ENCODE assay signal across 17 cellular contexts in genomic region chr3:10219737-10220136, GRCh38. TPM values are rescaled to one million over a fixed set of nuclear protein-coding genes. Genes with fewer than 3 reads are reported as not detected.
A peak's percentile ranks its signal among the peaks of the same experiment; 100 is the strongest.
DNase-seq lines count a peak whose midpoint lies in the region; ATAC-seq and TF ChIP-seq lines count a peak whose summit lies in the region.
"Had no signal": no experiment of that assay in that cellular context is flagged by ENCODE, and none has a peak within 500 bp of the region (broad histone marks: within the 10 kb centered on the region; RNA-seq: fewer than 3 reads in every experiment).

No MANE protein-coding gene starts in this region.

- no TSS peak for BruUV-seq in PC-9 (replicated peaks; lab: Mats Ljungman, UMichigan)

- H3K4me2 ChIP-seq in GM23338 (no peak overlapping the region), PC-9 (0 out of 2 replicates have a peak overlapping the region, but pooled peaks have one; percentile 22), mesendoderm (ENCODE audit: low read length) (no peak overlapping the region)

- H3K4me3 Mint-ChIP-seq in CD4-positive, alpha-beta memory T cell, result no peak overlapping the region
- no peak overlapping the region for H3K4me3 Mint-ChIP-seq in GM23338
- H3K4me3 Mint-ChIP-seq: CD8-positive, alpha-beta T cell had no signal

- no peak overlapping the region for H2BK15ac ChIP-seq in mesendoderm (replicated peaks; ENCODE audit: low read depth)

- no peaks in the 10 kb centered on the region for H3K79me1 ChIP-seq in mesendoderm (ENCODE audit: low read length)

- CTCF ChIA-PET in CD4-positive, alpha-beta memory T cell (lab: Charles Lee; ENCODE audit: partially characterized antibody), result interaction anchor here (0.7 to 5.1 kb wide), 4 partner anchors 20 to 54 kb away, joined by 3 to 51 read pairs (median 3); partner anchors contain the start of gene IRAK2
- CTCF ChIA-PET in PC-9 (lab: Charles Lee), result no interaction called here

- peaks cover 10% of the 10 kb centered on the region for H3K36me3 ChIP-seq in CD4-positive, alpha-beta memory T cell (ENCODE audit: insufficient read depth, low read length)
- H3K36me3 ChIP-seq in GM23338 (ENCODE audit: insufficient read depth), result no peaks in the 10 kb centered on the region
- H3K36me3 ChIP-seq in PC-9 (ENCODE audit: low read depth), result peaks cover 28% of the 10 kb centered on the region
- no peaks in the 10 kb centered on the region for H3K36me3 ChIP-seq in mesendoderm (ENCODE audit: control insufficient read depth, insufficient read depth, low read length)

- H2BK5ac ChIP-seq in mesendoderm (ENCODE audit: low read length), result no peak overlapping the region

- no peak for TF ChIP-seq CTCF in GM23338 (conservative IDR thresholded peaks at IDR 0.05; ENCODE audit: low read depth in 2 of 2)
- no peak for TF ChIP-seq CTCF in PC-9 (conservative IDR thresholded peaks at IDR 0.05)

- H3K27ac ChIP-seq in CD4-positive, alpha-beta memory T cell (ENCODE audit: low read depth, low read length), result no peak overlapping the region
- 0 out of 2 replicates have a peak overlapping the region, but pooled peaks have one; percentile 50 for H3K27ac ChIP-seq in GM23338 (ENCODE audit: low read depth)
- H3K27ac ChIP-seq in PC-9, result peak overlapping the region; percentile 84
- H3K27ac ChIP-seq in mesendoderm (ENCODE audit: low read depth, low read length), result no peak overlapping the region
- H3K27ac ChIP-seq: brain microvascular endothelial cell, GM23248, lower lobe of right lung had no signal

- peaks cover 28 to 50% (median 40%) of the 10 kb centered on the region in 4 donors for H3K4me1 Mint-ChIP-seq in CD4-positive, alpha-beta memory T cell
- peaks cover 10% of the 10 kb centered on the region for H3K4me1 Mint-ChIP-seq in GM23338

- no peak overlapping the region for H4K5ac ChIP-seq in mesendoderm (ENCODE audit: low read length)

- H3K9me3 ChIP-seq in CD4-positive, alpha-beta memory T cell (ENCODE audit: control insufficient read depth in 1 of 2, low read length in 2 of 2), result no peaks in the 10 kb centered on the region
- peaks cover 7% of the 10 kb centered on the region; the same call in 1 of the 2 replicates for H3K9me3 ChIP-seq in PC-9 (ENCODE audit: insufficient read depth, low read depth)
- H3K9me3 ChIP-seq: lower lobe of right lung, stomach had no signal

- no peak overlapping the region for H3K18ac ChIP-seq in mesendoderm (ENCODE audit: low read length)

- H3F3A ChIP-seq in GM23338 (replicated peaks; ENCODE audit: low read depth) (no peaks in the 10 kb centered on the region), PC-9 (ENCODE audit: insufficient read depth, low read depth) (peaks cover 38% of the 10 kb centered on the region)

- no peak overlapping the region for H3K4me3 ChIP-seq in CD4-positive, alpha-beta memory T cell (ENCODE audit: low read length in 2 of 2)
- H3K4me3 ChIP-seq in GM23338 (no peak overlapping the region), PC-9 (no peak overlapping the region), mesendoderm (ENCODE audit: low read length) (no peak overlapping the region)
- H3K4me3 ChIP-seq: GM23248, lower lobe of right lung, stomach had no signal

- H3K27me3 ChIP-seq in CD4-positive, alpha-beta memory T cell (ENCODE audit: insufficient read depth, low read length), result no peaks in the 10 kb centered on the region
- H3K27me3 ChIP-seq in GM23338 (ENCODE audit: insufficient read depth), result no peaks in the 10 kb centered on the region
- no peaks in the 10 kb centered on the region for H3K27me3 ChIP-seq in PC-9 (ENCODE audit: insufficient read depth, low read depth)
- H3K27me3 ChIP-seq in mesendoderm (ENCODE audit: insufficient read depth, low read length, poor library complexity), result no peaks in the 10 kb centered on the region
- H3K27me3 ChIP-seq: brain microvascular endothelial cell, stomach had no signal

- no peak overlapping the region for H3K9ac ChIP-seq in mesendoderm (ENCODE audit: low read length)
- H3K9ac ChIP-seq: GM23248 had no signal

- no peak overlapping the region for H4K8ac ChIP-seq in mesendoderm (ENCODE audit: low read depth, low read length)

- H3K4ac ChIP-seq in mesendoderm (ENCODE audit: low read depth, low read length), result no peak overlapping the region

- WGBS in mesendoderm (ENCODE audit: extremely low coverage, insufficient coverage, low lambda C conversion rate), result no CpG with 5 or more reads among the region's 9 CpGs

- no peak for DNase-seq in CD4-positive, alpha-beta memory T cell
- DNase-seq in GM23338 (ENCODE audit: low spot score) (no peak), PC-9 (no peak), mesendoderm (no peak), left lobe of liver (ENCODE audit: low spot score) (no peak), foreskin melanocyte (no peak)
- DNase-seq: activated CD4-positive, alpha-beta T cell treated with anti-CD3 and anti-CD28 coated beads for 4 hours; brain microvascular endothelial cell; CD8-positive, alpha-beta T cell; foreskin fibroblast; GM23248; KBM-7; lower lobe of right lung; NCI-H1694 treated with DMSO at 0.1 percent for 48 hours; stomach; SW 1271 had no signal

- H2AK5ac ChIP-seq in mesendoderm (ENCODE audit: low read length), result no peak overlapping the region

- H3K56ac ChIP-seq in mesendoderm (ENCODE audit: low read length), result peak overlapping the region; percentile 15

- peaks cover 45% of the 10 kb centered on the region for H3K4me1 ChIP-seq in CD4-positive, alpha-beta memory T cell (ENCODE audit: insufficient read depth, low read length)
- H3K4me1 ChIP-seq in GM23338 (ENCODE audit: insufficient read depth), result no peaks in the 10 kb centered on the region
- peaks cover 45% of the 10 kb centered on the region for H3K4me1 ChIP-seq in PC-9 (replicated peaks; ENCODE audit: insufficient read depth)
- no peaks in the 10 kb centered on the region for H3K4me1 ChIP-seq in mesendoderm (ENCODE audit: control insufficient read depth, low read depth, low read length)

- H2AFZ ChIP-seq in GM23338 (no peak overlapping the region), PC-9 (no peak overlapping the region)
- H2AFZ ChIP-seq: GM23248 had no signal

- POLR2A ChIA-PET in CD4-positive, alpha-beta memory T cell (lab: Charles Lee; ENCODE audit: partially characterized antibody), result interaction anchor here (0.7 to 5.2 kb wide), 6 partner anchors 21 to 78 kb away, joined by 3 to 80 read pairs (median 8); partner anchors contain the start of genes TATDN2 and VHL
- POLR2A ChIA-PET in PC-9 (lab: Charles Lee; ENCODE audit: unreplicated experiment), result no interaction called here

- H3K9me3 Mint-ChIP-seq in CD4-positive, alpha-beta memory T cell, result peaks cover 0 to 5% (median 0%) of the 10 kb centered on the region in 8 donors
- peaks cover 15% of the 10 kb centered on the region for H3K9me3 Mint-ChIP-seq in GM23338
- H3K9me3 Mint-ChIP-seq: CD8-positive, alpha-beta T cell had no signal

- ATAC-seq in GM23338 (no peak; the same call in 2 of the 3 replicates), GM18517 (IDR thresholded peaks at IDR 0.05; ENCODE audit: unreplicated experiment) (no peak), left lobe of liver (no peak)
- ATAC-seq: CD8-positive, alpha-beta T cell; lower lobe of right lung had no signal

- H3K9me2 ChIP-seq in GM23338 (ENCODE audit: insufficient read depth) (no peaks in the 10 kb centered on the region), PC-9 (ENCODE audit: insufficient read depth) (no peaks in the 10 kb centered on the region)

- H3K27ac Mint-ChIP-seq in CD4-positive, alpha-beta memory T cell, result peak overlapping the region in 5 of 7 donors; percentile 26 to 92 (median 67)
- H3K27ac Mint-ChIP-seq in GM23338, result no peak overlapping the region

- H4K20me1 ChIP-seq in GM23338 (replicated peaks; ENCODE audit: insufficient read depth), result no peaks in the 10 kb centered on the region
- H4K20me1 ChIP-seq in PC-9 (ENCODE audit: insufficient read depth), result no peaks in the 10 kb centered on the region

- intact Hi-C loops in CD4-positive, alpha-beta memory T cell (cut with micrococcal nuclease), result no loop called here
- intact Hi-C loops in PC-9 (cut with micrococcal nuclease; ENCODE audit: unreplicated experiment), result loop anchor here (2.0 to 10.0 kb wide), 2 partner anchors 47 to 135 kb away; no protein-coding TSS in a partner anchor

- H3K27me3 Mint-ChIP-seq in CD4-positive, alpha-beta memory T cell, result no peaks in the 10 kb centered on the region
- peaks cover 11% of the 10 kb centered on the region for H3K27me3 Mint-ChIP-seq in GM23338 (ENCODE audit: insufficient read depth, low read depth, poor library complexity)

- no peak overlapping the region for H3K23ac ChIP-seq in mesendoderm (ENCODE audit: low read length)

- H3K36me3 Mint-ChIP-seq in CD4-positive, alpha-beta memory T cell, result peaks cover 29 to 44% of the 10 kb centered on the region in 2 donors
- peaks cover 22% of the 10 kb centered on the region for H3K36me3 Mint-ChIP-seq in GM23338 (ENCODE audit: low read depth)

- H3K79me2 ChIP-seq in GM23338 (replicated peaks; ENCODE audit: insufficient read depth) (no peaks in the 10 kb centered on the region), PC-9 (ENCODE audit: low read depth) (no peaks in the 10 kb centered on the region), mesendoderm (ENCODE audit: control insufficient read depth, insufficient read depth, low read length) (no peaks in the 10 kb centered on the region)

- H2BK120ac ChIP-seq in mesendoderm (ENCODE audit: low read depth, low read length), result no peak overlapping the region

TF ChIP-seq in GM23338, 12 proteins besides CTCF, POLR2A, EP300 and RAD21 (continues in another document):
- no peak for TF ChIP-seq STAT1 (IDR thresholded peaks at IDR 0.05; ENCODE audit: unreplicated experiment)

RNA-seq across cellular contexts. Expression of gene TATDN2, which starts 28.5 kb away (rescaled TPM):
- 10 to 100 TPM; 76.1 to 79.3 TPM for total RNA-seq in CD4-positive, alpha-beta memory T cell
- polyA plus RNA-seq in CD4-positive, alpha-beta memory T cell, result 10 to 100 TPM in 1 of 2 donors, 1 to 10 TPM in 1; 8.4 to 20.1 TPM
- total RNA-seq in GM23338 (2014; rRNA removed; shearing (Covaris generic)), result 19.1 and 21.8 TPM in 2 replicates
- polyA plus RNA-seq in GM23338 (2016; fragmentation: Nextera tagmentation; extraction: Ambion mirVana), result 4.8 and 6.1 TPM in 2 replicates
- total RNA-seq in PC-9 (2021) (27.3 and 34.0 TPM in 2 replicates), left lobe of liver (12.9 TPM)
- 21.1 TPM for polyA plus RNA-seq in mesendoderm (2013, experiment 1 of 2)
- polyA plus RNA-seq in mesendoderm (2013, experiment 2 of 2), result 22.4 TPM

RNA-seq across cellular contexts. Expression of gene IRAK2, which starts 55.0 kb away (rescaled TPM):
- total RNA-seq in CD4-positive, alpha-beta memory T cell, result 1 to 10 TPM; 4.8 to 5.3 TPM
- 1 to 10 TPM; 4.4 to 5.8 TPM for polyA plus RNA-seq in CD4-positive, alpha-beta memory T cell
- 0.85 and 1.4 TPM in 2 replicates for total RNA-seq in GM23338 (2014; rRNA removed; shearing (Covaris generic))
- 0.37 and 0.68 TPM in 2 replicates for polyA plus RNA-seq in GM23338 (2016; fragmentation: Nextera tagmentation; extraction: Ambion mirVana)
- 2.6 and 2.7 TPM in 2 replicates for total RNA-seq in PC-9 (2021)
- 0.27 TPM for polyA plus RNA-seq in mesendoderm (2013, experiment 1 of 2)
- polyA plus RNA-seq in mesendoderm (2013, experiment 2 of 2), result 0.25 TPM
- total RNA-seq in left lobe of liver, result 4.5 TPM

Comparison
In these comparisons a context has a peak if more than half of its experiments do, and no peak if none do; other contexts are left out.
1. H3K27ac ChIP-seq: peak in GM23338 (single experiment) and PC-9 (single experiment); none in CD4-positive, alpha-beta memory T cell (single experiment) and mesendoderm (single experiment).